ENCODE assay signal across 8 cellular contexts in the genomic region with DNA sequence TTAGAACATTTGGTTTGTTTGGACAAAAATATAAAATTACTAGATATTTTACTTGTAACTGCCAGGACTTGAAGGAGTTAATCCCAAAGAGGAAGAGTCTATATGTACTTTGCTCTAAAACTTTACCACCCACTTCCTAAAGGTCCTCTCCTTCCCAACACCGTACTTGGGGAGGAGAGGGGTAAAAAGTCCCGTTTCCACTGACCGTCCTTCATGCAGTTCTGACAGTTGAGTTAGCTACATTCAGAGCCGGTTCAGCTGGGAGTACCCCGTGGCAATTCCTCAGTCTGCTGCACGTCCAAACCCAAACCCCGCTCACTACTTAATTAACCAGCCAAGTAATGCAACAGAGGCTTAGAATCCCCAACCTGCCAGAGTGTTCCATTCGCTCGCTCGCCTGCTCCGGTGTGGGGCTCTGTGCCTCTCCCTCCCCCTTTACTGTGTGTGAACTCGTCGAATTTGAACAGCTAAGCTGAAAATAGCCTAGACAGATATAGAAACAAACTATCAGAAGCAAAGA.
DNase-seq lines count a peak whose midpoint lies in the region; ATAC-seq and TF ChIP-seq lines count a peak whose summit lies in the region.

No MANE protein-coding gene starts in this region.

- H3K79me2 ChIP-seq in SK-N-SH (ENCODE audit: insufficient read depth): peaks cover 89% of the 10 kb centered on the region

- no peaks in the 10 kb centered on the region for H4K20me1 ChIP-seq in SK-N-SH (ENCODE audit: insufficient read depth)

- no peak for TF ChIP-seq EP300 in SK-N-SH (IDR thresholded peaks at IDR 0.05; ENCODE audit: borderline replicate concordance in 1 of 2, low read depth in 1 of 2, low read length in 1 of 2)

- peaks cover 29 to 48% of the 10 kb centered on the region in 2 donors for H3K4me1 Mint-ChIP-seq in natural killer cell treated with Interleukin-12 subunit alpha and Interleukin-12 subunit beta and Interleukin-15 and Interleukin-18, amount 100 ng/mL, for 72 hours (ENCODE audit: low read depth in 2 of 2)
- H3K4me1 Mint-ChIP-seq in natural killer cell: peaks cover 34 to 36% of the 10 kb centered on the region in 2 donors

- peaks cover 27 to 45% of the 10 kb centered on the region in 2 experiments for H3K4me1 ChIP-seq in SK-N-SH (ENCODE audit: control insufficient read depth in 1 of 2, insufficient read depth in 2 of 2, low read depth in 1 of 2, low read length in 1 of 2)
- H3K4me1 ChIP-seq in iPS-15b (ENCODE audit: control insufficient read depth, insufficient read depth, low read length): peaks cover 60% of the 10 kb centered on the region
- H3K4me1 ChIP-seq in spleen: peaks cover 49 to 93% (median 72%) of the 10 kb centered on the region in 6 donors

- H3K4me2 ChIP-seq in SK-N-SH: peak overlapping the region; percentile 96

- H3K27me3 ChIP-seq in SK-N-SH (ENCODE audit: insufficient read depth) (no peaks in the 10 kb centered on the region), iPS-15b (ENCODE audit: control insufficient read depth, insufficient read depth, low read length) (no peaks in the 10 kb centered on the region), spleen (replicated peaks in 1 of 7) (no peaks in the 10 kb centered on the region)

- H3K4me3 Mint-ChIP-seq in natural killer cell treated with Interleukin-12 subunit alpha and Interleukin-12 subunit beta and Interleukin-15 and Interleukin-18, amount 100 ng/mL, for 72 hours: no peak overlapping the region
- no peak overlapping the region for H3K4me3 Mint-ChIP-seq in natural killer cell

- WGBS in SK-N-SH (ENCODE audit: low lambda C conversion rate): 5% methylated on average over 13 of the region's 13 CpGs
- 1 to 4% (median 1%) methylated on average over 13 of the region's 13 CpGs for WGBS in spleen, 5 donors

- no peak overlapping the region for H3K27ac Mint-ChIP-seq in natural killer cell treated with Interleukin-12 subunit alpha and Interleukin-12 subunit beta and Interleukin-15 and Interleukin-18, amount 100 ng/mL, for 72 hours
- no peak overlapping the region for H3K27ac Mint-ChIP-seq in natural killer cell

- TF ChIP-seq CTCF in natural killer cell (IDR thresholded peaks at IDR 0.05): no peak
- no peak for TF ChIP-seq CTCF in SK-N-SH (IDR thresholded peaks at IDR 0.05)
- no peak for TF ChIP-seq CTCF in astrocyte of the spinal cord (IDR thresholded peaks at IDR 0.05; ENCODE audit: low read depth, low read length)
- no peak for TF ChIP-seq CTCF in spleen (IDR thresholded peaks at IDR 0.05 in 8 of 11, conservative IDR thresholded peaks at IDR 0.05 in 3 of 11)

- TF ChIP-seq RAD21 in SK-N-SH (IDR thresholded peaks at IDR 0.05; ENCODE audit: low read length): no peak

- H3K4me3 ChIP-seq in SK-N-SH (ENCODE audit: low read depth in 2 of 2, low read length in 1 of 2): peak overlapping the region; percentile 70 to 71
- H3K4me3 ChIP-seq in astrocyte of the spinal cord (ENCODE audit: low read depth, low read length): peak overlapping the region; percentile 65
- peak overlapping the region; percentile 76 for H3K4me3 ChIP-seq in iPS-15b (ENCODE audit: low read depth, low read length)
- peak overlapping the region; percentile 49 to 79 (median 64) for H3K4me3 ChIP-seq in spleen

- H3K36me3 Mint-ChIP-seq in natural killer cell treated with Interleukin-12 subunit alpha and Interleukin-12 subunit beta and Interleukin-15 and Interleukin-18, amount 100 ng/mL, for 72 hours: no peaks in the 10 kb centered on the region
- H3K36me3 Mint-ChIP-seq in natural killer cell: no peaks in the 10 kb centered on the region

- no peak overlapping the region for H2AFZ ChIP-seq in SK-N-SH (ENCODE audit: low read depth)

- no peaks in the 10 kb centered on the region for H3K9me2 ChIP-seq in SK-N-SH

- TF ChIP-seq POLR2A in spleen (IDR thresholded peaks at IDR 0.05): no peak

- H3K9ac ChIP-seq in SK-N-SH: peak overlapping the region; percentile 93
- no peak overlapping the region for H3K9ac ChIP-seq in iPS-15b (ENCODE audit: low read depth, low read length)

- POLR2A ChIA-PET in SK-N-SH (lab: Yijun Ruan, JAX): interaction anchor here (0.8 to 0.9 kb wide), 2 partner anchors 12 to 519 kb away, joined by 3 to 5 read pairs; no protein-coding TSS in a partner anchor

- peak overlapping the region; percentile 69 to 97 for H3K27ac ChIP-seq in SK-N-SH (ENCODE audit: low read depth in 2 of 2, low read length in 1 of 2)
- H3K27ac ChIP-seq in spleen: peak overlapping the region; percentile 82 to 95 (median 92)

- peaks cover 28% of the 10 kb centered on the region for H3F3A ChIP-seq in SK-N-SH (replicated peaks; ENCODE audit: insufficient read depth)

- ATAC-seq in natural killer cell treated with Interleukin-12 subunit alpha and Interleukin-12 subunit beta and Interleukin-15 and Interleukin-18, amount 100 ng/mL, for 72 hours: peak; percentile 28 to 65
- ATAC-seq in natural killer cell: no peak

- no peaks in the 10 kb centered on the region for H3K9me3 Mint-ChIP-seq in natural killer cell treated with Interleukin-12 subunit alpha and Interleukin-12 subunit beta and Interleukin-15 and Interleukin-18, amount 100 ng/mL, for 72 hours
- no peaks in the 10 kb centered on the region for H3K9me3 Mint-ChIP-seq in natural killer cell

- in situ Hi-C loops in astrocyte of the spinal cord (cut with HindIII; ENCODE audit: low sequenced_read_pairs): no loop called here

- intact Hi-C loops in natural killer cell (cut with micrococcal nuclease) (loop anchor here (2.0 to 5.0 kb wide), 5 partner anchors 13 to 428 kb away; no protein-coding TSS in a partner anchor), spleen (cut with DNase I; ENCODE audit: low total_unique reads) (no loop called here)

- CTCF ChIA-PET in SK-N-SH (lab: Yijun Ruan, JAX): interaction anchor here (0.7 to 1.6 kb wide), 4 partner anchors 28 to 532 kb away, joined by 3 to 4 read pairs (median 3); no protein-coding TSS in a partner anchor

- DNase-seq in natural killer cell treated with Interleukin-12 subunit alpha and Interleukin-12 subunit beta and Interleukin-15 and Interleukin-18, amount 100 ng/mL, for 72 hours (ENCODE audit: low spot score): peak; percentile 76
- DNase-seq in natural killer cell (no peak), SK-N-SH (peak; percentile 53), astrocyte of the spinal cord (ENCODE audit: low read depth, low spot score) (no peak), spleen (peak; percentile 77), HPDE6-E6E7 (ENCODE audit: extremely low spot score) (no peak), SHP77 (lab: John Stamatoyannopoulos, UW) (no peak)

- H3K36me3 ChIP-seq in SK-N-SH (replicated peaks in 1 of 2; ENCODE audit: control insufficient read depth in 1 of 2, insufficient read depth in 2 of 2, low read length in 1 of 2) (no peaks in the 10 kb centered on the region), iPS-15b (ENCODE audit: control insufficient read depth, insufficient read depth, low read length) (no peaks in the 10 kb centered on the region), spleen (no peaks in the 10 kb centered on the region)

- H3K9me3 ChIP-seq in SK-N-SH: no peaks in the 10 kb centered on the region
- H3K9me3 ChIP-seq in iPS-15b (ENCODE audit: control insufficient read depth, insufficient read depth, low read length): no peaks in the 10 kb centered on the region
- no peaks in the 10 kb centered on the region for H3K9me3 ChIP-seq in spleen

- H3K27me3 Mint-ChIP-seq in natural killer cell treated with Interleukin-12 subunit alpha and Interleukin-12 subunit beta and Interleukin-15 and Interleukin-18, amount 100 ng/mL, for 72 hours: no peaks in the 10 kb centered on the region
- H3K27me3 Mint-ChIP-seq in natural killer cell (ENCODE audit: low read depth in 2 of 2): no peaks in the 10 kb centered on the region

TF ChIP-seq in SK-N-SH, 30 proteins besides CTCF, POLR2A, EP300 and RAD21:
- TF ChIP-seq NRF1 (IDR thresholded peaks at IDR 0.05; ENCODE audit: low read depth, low read length): no peak
- TF ChIP-seq MXI1 (IDR thresholded peaks at IDR 0.05; ENCODE audit: low read depth, low read length): peak; percentile 43; the same call in 1 of the 2 replicates

Comparison
In these comparisons a context has a peak if more than half of its experiments do, and no peak if none do; other contexts are left out.
1. ATAC-seq: peak in natural killer cell treated with Interleukin-12 subunit alpha and Interleukin-12 subunit beta and Interleukin-15 and Interleukin-18, amount 100 ng/mL, for 72 hours (2 of 2); none in natural killer cell (0 of 3).
2. DNase-seq: peak in natural killer cell treated with Interleukin-12 subunit alpha and Interleukin-12 subunit beta and Interleukin-15 and Interleukin-18, amount 100 ng/mL, for 72 hours (single experiment), SK-N-SH (single experiment) and spleen (single experiment); none in natural killer cell (single experiment), astrocyte of the spinal cord (single experiment), HPDE6-E6E7 (single experiment) and SHP77 (0 of 2).
3. Peak in every context shown above with its lines, with median percentiles within 50 percentile points of each other: H3K4me3 ChIP-seq.